ENCODE assay signal across 28 cellular contexts in genomic region chr15:59352683-59353082, GRCh38. TPM values are rescaled to one million over a fixed set of nuclear protein-coding genes. Genes with fewer than 3 reads are reported as not detected.
DNase-seq lines count a peak whose midpoint lies in the region; ATAC-seq, FAIRE-seq and TF ChIP-seq lines count a peak whose summit lies in the region.
"Had no signal": no experiment of that assay in that cellular context is flagged by ENCODE, and none has a peak within 500 bp of the region (broad histone marks: within the 10 kb centered on the region; RNA-seq: fewer than 3 reads in every experiment).

No MANE protein-coding gene starts in this region.

- TF ChIP-seq CTCF in left ventricle myocardium inferior (IDR thresholded peaks at IDR 0.05; ENCODE audit: borderline replicate concordance) (no peak), WTC11 (IDR thresholded peaks at IDR 0.05) (no peak)

- intact Hi-C loops in left ventricle myocardium inferior (cut with micrococcal nuclease) (no loop called here), Right ventricle myocardium inferior (cut with DNase I) (no loop called here)

- H3K4me1 ChIP-seq in left ventricle myocardium inferior (peaks cover 64% of the 10 kb centered on the region), urinary bladder (ENCODE audit: insufficient read depth) (no peaks in the 10 kb centered on the region)
- H3K4me1 ChIP-seq: parathyroid adenoma, SJCRH30 had no signal

- H3K27ac ChIP-seq in left ventricle myocardium inferior (replicated peaks) = peak overlapping the region; percentile 80
- no peak overlapping the region for H3K27ac ChIP-seq in urinary bladder (ENCODE audit: low read depth)
- H3K27ac ChIP-seq: body of pancreas, hepatocyte, parathyroid adenoma, Peyer's patch, SJCRH30, transverse colon had no signal

- no peak overlapping the region for H3K27ac Mint-ChIP-seq in WTC11
- H3K27ac Mint-ChIP-seq: activated CD4-positive, alpha-beta T cell treated with anti-CD3 and anti-CD28 coated beads, Interleukin-2, amount 10 ng/mL, durations not matched to agents 7 days and 5 days; activated T-cell treated with anti-CD3 and anti-CD28 coated beads, Interleukin-2, amount 50 U/mL, for 24 hours had no signal

- H3K36me3 Mint-ChIP-seq in WTC11 = peaks cover 8% of the 10 kb centered on the region

- no peak for DNase-seq in left ventricle myocardium inferior
- no peak for DNase-seq in Right ventricle myocardium inferior (ENCODE audit: missing footprints)
- no peak for DNase-seq in WTC11 (ENCODE audit: low spot score)
- DNase-seq in lung microvascular endothelial cell (ENCODE audit: low read depth in 2 of 2) = peak; percentile 60 to 66
- DNase-seq in cerebellar nuclear complex (lab: John Stamatoyannopoulos, UW) = no peak
- DNase-seq in GM19239 (ENCODE audit: insufficient read length, low spot score) = no peak
- no peak for DNase-seq in cerebellar cortex (ENCODE audit: low spot score)
- DNase-seq: ACHN; activated CD4-positive, alpha-beta T cell treated with anti-CD3 and anti-CD28 coated beads, Interleukin-2, amount 10 ng/mL, durations not matched to agents 7 days and 5 days; activated gamma-delta T cell treated with Interleukin-2 at 50 U/mL for 16 hours; activated T-cell treated with anti-CD3 and anti-CD28 coated beads, Interleukin-2, amount 50 U/mL, for 24 hours; body of pancreas; DMS 273 treated with DMSO at 0.1 percent for 48 hours; EL; NCI-H1417 treated with DMSO at 0.1 percent for 48 hours; NCI-H2029 treated with DMSO at 0.1 percent for 48 hours; NCI-H524 treated with DMSO at 0.1 percent for 48 hours; NK-92 treated with Interleukin-12 subunit alpha and Interleukin-12 subunit beta, amount 100 ng/mL, for 24 hours; Peyer's patch; SJCRH30; stimulated activated CD4-positive, alpha-beta T cell treated with anti-CD3 and anti-CD28 coated beads, Interleukin-4, amount 100 ng/mL, for 24 hours; T-helper 9 cell; transverse colon had no signal

- CTCF ChIA-PET in WTC11 (lab: Charles Lee) = interaction anchor here (0.7 to 1.0 kb wide), 2 partner anchors 23 to 92 kb away, joined by 5 to 6 read pairs; no protein-coding TSS in a partner anchor

- POLR2A ChIA-PET in WTC11 (lab: Charles Lee) = interaction anchor here (1.0 kb wide), 1 partner anchor 20 kb away, joined by 3 read pairs; the partner anchor contains the start of gene MYO1E

- no peak for FAIRE-seq in GM19239 (lab: Jason Lieb, UNC)
- FAIRE-seq: frontal cortex, H54 had no signal

- no peaks in the 10 kb centered on the region for H3K36me3 ChIP-seq in left ventricle myocardium inferior
- H3K36me3 ChIP-seq in urinary bladder (ENCODE audit: insufficient read depth) = no peaks in the 10 kb centered on the region
- H3K36me3 ChIP-seq: Peyer's patch, transverse colon had no signal

- ATAC-seq in Right ventricle myocardium inferior (no peak), WTC11 (no peak)
- ATAC-seq: body of pancreas had no signal

- peaks cover 89% of the 10 kb centered on the region for H3K4me1 Mint-ChIP-seq in WTC11

- H3K4me3 ChIP-seq in left ventricle myocardium inferior (peak overlapping the region; percentile 27), urinary bladder (ENCODE audit: low read depth, low read length) (peak overlapping the region; percentile 2)
- H3K4me3 ChIP-seq: body of pancreas, hepatocyte, Peyer's patch, SJCRH30, transverse colon had no signal

- no peaks in the 10 kb centered on the region; the same call in 1 of the 2 replicates for H3K9me3 Mint-ChIP-seq in WTC11
- H3K9me3 Mint-ChIP-seq: activated CD4-positive, alpha-beta T cell treated with anti-CD3 and anti-CD28 coated beads, Interleukin-2, amount 10 ng/mL, durations not matched to agents 7 days and 5 days; activated T-cell treated with anti-CD3 and anti-CD28 coated beads, Interleukin-2, amount 50 U/mL, for 24 hours had no signal

- H3K27me3 ChIP-seq in left ventricle myocardium inferior (ENCODE audit: low read depth) = no peaks in the 10 kb centered on the region
- H3K27me3 ChIP-seq: body of pancreas, hepatocyte, Peyer's patch, SJCRH30, transverse colon had no signal

- no peaks in the 10 kb centered on the region for H3K9me3 ChIP-seq in left ventricle myocardium inferior (replicated peaks)
- H3K9me3 ChIP-seq: body of pancreas, Peyer's patch, SJCRH30, transverse colon had no signal

- WGBS in urinary bladder = 27% methylated on average over 7 of the region's 7 CpGs

- peaks cover 57% of the 10 kb centered on the region for H3K27me3 Mint-ChIP-seq in WTC11 (ENCODE audit: low read depth)

- H3K4me3 Mint-ChIP-seq in WTC11 = peak overlapping the region; percentile 29
- H3K4me3 Mint-ChIP-seq: activated CD4-positive, alpha-beta T cell treated with anti-CD3 and anti-CD28 coated beads, Interleukin-2, amount 10 ng/mL, durations not matched to agents 7 days and 5 days; activated T-cell treated with anti-CD3 and anti-CD28 coated beads, Interleukin-2, amount 50 U/mL, for 24 hours had no signal

TF ChIP-seq in WTC11, 78 proteins besides CTCF, POLR2A, EP300 and RAD21:
- no peak for TF ChIP-seq IRF2 (CRISPR knock-in tag; IDR thresholded peaks at IDR 0.05; ENCODE audit: borderline replicate concordance, low read depth)
- TF ChIP-seq AFF4 (CRISPR knock-in tag; IDR thresholded peaks at IDR 0.05; ENCODE audit: borderline replicate concordance) = no peak
- no peak for TF ChIP-seq ZSCAN18 (CRISPR knock-in tag; IDR thresholded peaks at IDR 0.05)
- TF ChIP-seq NR3C1 (CRISPR knock-in tag; conservative IDR thresholded peaks at IDR 0.05; ENCODE audit: low read depth) = no peak
TF ChIP-seq in WTC11: peak in this region for 0.

RNA-seq across cellular contexts. Expression of gene MYO1E, which starts 20.0 kb away (rescaled TPM):
- 23.6 TPM for total RNA-seq in left ventricle myocardium inferior
- total RNA-seq in Right ventricle myocardium inferior = 37.6 TPM
- 83.6 to 104 TPM (median 99.9 TPM) in 3 replicates for total RNA-seq in WTC11 (2021)
- total RNA-seq in lung microvascular endothelial cell = 12.1 and 19.2 TPM in 2 replicates
- total RNA-seq in urinary bladder = 60.0 TPM
- 20.2 TPM for polyA plus RNA-seq in urinary bladder

Comparison
In these comparisons a context has a peak if more than half of its experiments do, and no peak if none do; other contexts are left out.
1. DNase-seq: peak in lung microvascular endothelial cell (2 of 2); none in left ventricle myocardium inferior (single experiment), Right ventricle myocardium inferior (single experiment), WTC11 (single experiment), cerebellar nuclear complex (0 of 2), GM19239 (single experiment) and cerebellar cortex (single experiment).